In genomic region chr12:125214289-125214688, GRCh38 we compare ENCODE assay signal across 31 cellular contexts. TPM values are rescaled to one million over a fixed set of nuclear protein-coding genes. Genes with fewer than 3 reads are reported as not detected.
"Had no signal": no experiment of that assay in that cellular context is flagged by ENCODE, and none has a peak within 500 bp of the region (broad histone marks: within the 10 kb centered on the region; RNA-seq: fewer than 3 reads in every experiment).

No MANE protein-coding gene starts in this region.

- H3K9me3 Mint-ChIP-seq: natural killer cell, type B pancreatic cell had no signal

- H3K4me3 ChIP-seq: neural progenitor cell, ovary, psoas muscle, skin epidermis, smooth muscle cell, spleen, suprapubic skin, testis, tibial artery, transverse colon, upper lobe of right lung, uterus had no signal

- H3K4me2 ChIP-seq: neural progenitor cell, smooth muscle cell had no signal

- H3K36me3 ChIP-seq: neural progenitor cell, ovary, spleen, suprapubic skin, tibial artery, transverse colon, upper lobe of right lung, uterus had no signal

- H3K4me3 Mint-ChIP-seq: natural killer cell; nephron; neural progenitor cell; stimulated activated memory B cell treated with anti-CD40 and anti-IgM and Interleukin-4, amounts not matched to agents 10 μg/mL and 1 μg/mL and 100 μg/mL, for 72 hours; stimulated activated naive CD8-positive, alpha-beta T cell treated with anti-CD3 and anti-CD28 coated beads, Interleukin-15, amount 100 ng/mL, for 72 hours; type B pancreatic cell had no signal

- H3K27ac ChIP-seq: neural progenitor cell, ovary, parathyroid adenoma, psoas muscle, skin epidermis, spleen, suprapubic skin, testis, tibial artery, transverse colon, upper lobe of right lung, uterus had no signal

- H3K9ac ChIP-seq: neural progenitor cell, parathyroid adenoma had no signal

- H3K4me1 Mint-ChIP-seq: stimulated activated memory B cell treated with anti-CD40 and anti-IgM and Interleukin-4, amounts not matched to agents 10 μg/mL and 1 μg/mL and 100 μg/mL, for 72 hours; stimulated activated naive CD8-positive, alpha-beta T cell treated with anti-CD3 and anti-CD28 coated beads, Interleukin-15, amount 100 ng/mL, for 72 hours had no signal

- H3K36me3 Mint-ChIP-seq: natural killer cell; neural progenitor cell; stimulated activated memory B cell treated with anti-CD40 and anti-IgM and Interleukin-4, amounts not matched to agents 10 μg/mL and 1 μg/mL and 100 μg/mL, for 72 hours; type B pancreatic cell had no signal

- H3K4me1 ChIP-seq: parathyroid adenoma, psoas muscle, spleen, suprapubic skin, tibial artery, transverse colon, upper lobe of right lung, uterus had no signal

- H2AFZ ChIP-seq: neural progenitor cell, parathyroid adenoma had no signal

- H3K27me3 ChIP-seq: neural progenitor cell, ovary, suprapubic skin, testis, uterus had no signal

- DNase-seq: natural killer cell; occipital lobe; ovary; posterior cingulate gyrus; psoas muscle; right cardiac atrium; spleen; stimulated activated CD4-positive, alpha-beta T cell treated with anti-CD3 and anti-CD28 coated beads, Interleukin-12 subunit alpha, Interleukin-12 subunit beta, amount 100 ng/mL, for 4 hours; stimulated activated CD4-positive, alpha-beta T cell treated with anti-CD3 and anti-CD28 coated beads, Interleukin-1b, Interleukin-23, amount 100 ng/mL, for 48 hours; stimulated activated CD4-positive, alpha-beta T cell treated with anti-CD3 and anti-CD28 coated beads, Interleukin-4, amount 100 ng/mL, for 1 hour; stimulated activated CD4-positive, alpha-beta T cell treated with anti-CD3 and anti-CD28 coated beads, Interleukin-4, amount 100 ng/mL, for 4 hours; stimulated activated CD8-positive, alpha-beta memory T cell treated with anti-CD3 and anti-CD28 coated beads, Interleukin-4, amount 100 ng/mL, for 48 hours; stimulated activated naive CD4-positive, alpha-beta T cell; stimulated activated naive CD8-positive, alpha-beta T cell treated with anti-CD3 and anti-CD28 coated beads, Interleukin-15, amount 100 ng/mL, for 72 hours; stimulated activated naive CD8-positive, alpha-beta T cell treated with anti-CD3 and anti-CD28 coated beads, Interleukin-15, Interleukin-2, amounts not matched to agents 100 U/mL and 50 U/mL, for 24 hours; substantia nigra; testis; tibial artery; transverse colon; upper lobe of right lung; uterus had no signal

- ATAC-seq: natural killer cell; psoas muscle; right cardiac atrium; sciatic nerve; stimulated activated memory B cell treated with anti-CD40 and anti-IgM and Interleukin-4, amounts not matched to agents 10 μg/mL and 1 μg/mL and 100 μg/mL, for 72 hours; stimulated activated naive CD8-positive, alpha-beta T cell treated with anti-CD3 and anti-CD28 coated beads, Interleukin-15, amount 100 ng/mL, for 72 hours; stimulated activated naive CD8-positive, alpha-beta T cell treated with anti-CD3 and anti-CD28 coated beads, Interleukin-15, Interleukin-2, amounts not matched to agents 100 U/mL and 50 U/mL, for 24 hours; upper lobe of right lung had no signal

- H3K79me2 ChIP-seq: parathyroid adenoma had no signal

- H3K9me3 ChIP-seq: ovary, psoas muscle, suprapubic skin, testis, tibial artery, transverse colon, upper lobe of right lung, uterus had no signal

- H3K27ac Mint-ChIP-seq: natural killer cell; nephron; progenitor cell of endocrine pancreas; stimulated activated memory B cell treated with anti-CD40 and anti-IgM and Interleukin-4, amounts not matched to agents 10 μg/mL and 1 μg/mL and 100 μg/mL, for 72 hours; stimulated activated naive CD8-positive, alpha-beta T cell treated with anti-CD3 and anti-CD28 coated beads, Interleukin-15, amount 100 ng/mL, for 72 hours; type B pancreatic cell had no signal

RNA-seq across cellular contexts. Expression of gene TMEM132B, which starts 28.1 kb away (rescaled TPM):
- total RNA-seq: natural killer cell, smooth muscle cell had no signal
